Comparison of ENCODE assay signal across 20 cellular contexts in genomic region chr3:128782282-128783146, GRCh38. TPM values are rescaled to one million over a fixed set of nuclear protein-coding genes. Genes with fewer than 3 reads are reported as not detected.
A peak's percentile ranks its signal among the peaks of the same experiment; 100 is the strongest.
DNase-seq lines count a peak whose midpoint lies in the region; ATAC-seq, FAIRE-seq and TF ChIP-seq lines count a peak whose summit lies in the region.
"Had no signal": no experiment of that assay in that cellular context is flagged by ENCODE, and none has a peak within 500 bp of the region (broad histone marks: within the 10 kb centered on the region; RNA-seq: fewer than 3 reads in every experiment).

No MANE protein-coding gene starts in this region.

- H2BK12ac ChIP-seq in neuronal stem cell (ENCODE audit: low read length): no peak overlapping the region

- no peaks in the 10 kb centered on the region for H3K9me3 ChIP-seq in BLaER1 treated with 17β-estradiol and CSF1 and Interleukin-3, amounts not matched to agents 10 nM and 100 nM (replicated peaks in 1 of 11)
- no peaks in the 10 kb centered on the region for H3K9me3 ChIP-seq in CD8-positive, alpha-beta T cell (ENCODE audit: low read length)
- H3K9me3 ChIP-seq in neuronal stem cell (replicated peaks in 1 of 2; ENCODE audit: control insufficient read depth in 2 of 2, insufficient read depth in 1 of 2, low read depth in 1 of 2, low read length in 2 of 2): no peaks in the 10 kb centered on the region
- H3K9me3 ChIP-seq: pancreas, tibial artery had no signal

- no CpG with 5 or more reads among the region's 5 CpGs for WGBS in neuronal stem cell (ENCODE audit: extremely low coverage in 2 of 2, insufficient read length in 2 of 2, insufficient replicate concordance in 1 of 2), 2 donors

- no peak overlapping the region for H2BK120ac ChIP-seq in neuronal stem cell (ENCODE audit: low read depth, low read length)

- no peak overlapping the region for H2BK15ac ChIP-seq in neuronal stem cell (ENCODE audit: low read length)

- peaks cover 97 to 100% (median 99%) of the 10 kb centered on the region in 11 experiments for H4K20me1 ChIP-seq in BLaER1 treated with 17β-estradiol and CSF1 and Interleukin-3, amounts not matched to agents 10 nM and 100 nM

- no peaks in the 10 kb centered on the region for H3K36me3 Mint-ChIP-seq in CD8-positive, alpha-beta T cell

- H3K23ac ChIP-seq in neuronal stem cell (ENCODE audit: low read depth, low read length, poor library complexity): no peak overlapping the region

- H2AFZ ChIP-seq in neuronal stem cell (ENCODE audit: low read length): no peak overlapping the region

- H4K91ac ChIP-seq in neuronal stem cell (ENCODE audit: low read depth, low read length, poor library complexity): no peak overlapping the region

- H4K8ac ChIP-seq in neuronal stem cell (ENCODE audit: low read depth, low read length): peak overlapping the region; percentile 52

- POLR2A ChIA-PET in CD8-positive, alpha-beta T cell (lab: Charles Lee): no interaction called here

- H3K79me1 ChIP-seq in neuronal stem cell (ENCODE audit: low read depth, low read length): peaks cover 6% of the 10 kb centered on the region

- H3K36me3 ChIP-seq in BLaER1 treated with 17β-estradiol and CSF1 and Interleukin-3, amounts not matched to agents 10 nM and 100 nM: peaks cover 0 to 27% (median 12%) of the 10 kb centered on the region in 11 experiments; a peak in 15 of 22 replicates
- H3K36me3 ChIP-seq in CD8-positive, alpha-beta T cell (ENCODE audit: insufficient read depth, low read length): no peaks in the 10 kb centered on the region
- H3K36me3 ChIP-seq in bronchial epithelial cell (ENCODE audit: control insufficient read depth, insufficient read depth, low read length) (peaks cover 1% of the 10 kb centered on the region), neuronal stem cell (replicated peaks in 1 of 2; ENCODE audit: control insufficient read depth in 2 of 2, insufficient read depth in 2 of 2, low read length in 2 of 2) (peaks cover 0 to under 1% of the 10 kb centered on the region in 2 donors)
- H3K36me3 ChIP-seq: pancreas, tibial artery had no signal

- CTCF ChIA-PET in CD8-positive, alpha-beta T cell (lab: Charles Lee): interaction anchor here (1.4 to 3.0 kb wide), 2 partner anchors 12 to 22 kb away, joined by 5 to 28 read pairs; no protein-coding TSS in a partner anchor

- no peak overlapping the region for H3K4me3 Mint-ChIP-seq in CD8-positive, alpha-beta T cell
- H3K4me3 Mint-ChIP-seq: T-helper 2 cell treated with Interferon-gamma antibody and Interleukin-4, amounts not matched to agents 5 μg/mL and 100 μg/mL, for 36 hours had no signal

- H3K9ac ChIP-seq in BLaER1 treated with 17β-estradiol and CSF1 and Interleukin-3, amounts not matched to agents 10 nM and 100 nM: no peak overlapping the region
- peak overlapping the region; percentile 63 for H3K9ac ChIP-seq in neuronal stem cell (ENCODE audit: low read depth, low read length, poor library complexity)

- no peak for TF ChIP-seq CTCF in CD8-positive, alpha-beta T cell (IDR thresholded peaks at IDR 0.05)
- TF ChIP-seq CTCF in bronchial epithelial cell (IDR thresholded peaks at IDR 0.05; ENCODE audit: insufficient read depth, low read length, severe bottlenecking): no peak

- no peaks in the 10 kb centered on the region for H3K27me3 ChIP-seq in BLaER1 treated with 17β-estradiol and CSF1 and Interleukin-3, amounts not matched to agents 10 nM and 100 nM
- H3K27me3 ChIP-seq in CD8-positive, alpha-beta T cell (ENCODE audit: insufficient read depth, low read length): no peaks in the 10 kb centered on the region
- H3K27me3 ChIP-seq in bronchial epithelial cell (ENCODE audit: control insufficient read depth, insufficient read depth, low read length): no peaks in the 10 kb centered on the region
- H3K27me3 ChIP-seq in neuronal stem cell (ENCODE audit: control insufficient read depth in 3 of 3, insufficient read depth in 3 of 3, low read depth in 1 of 3, low read length in 3 of 3): no peaks in the 10 kb centered on the region
- H3K27me3 ChIP-seq: pancreas, tibial artery had no signal

- FAIRE-seq in bronchial epithelial cell (lab: Jason Lieb, UNC): peak; percentile 32
- FAIRE-seq: pancreas had no signal

- H3K4me3 ChIP-seq in BLaER1 treated with 17β-estradiol and CSF1 and Interleukin-3, amounts not matched to agents 10 nM and 100 nM: no peak overlapping the region
- no peak overlapping the region for H3K4me3 ChIP-seq in CD8-positive, alpha-beta T cell (ENCODE audit: low read depth, low read length)
- H3K4me3 ChIP-seq in bronchial epithelial cell (ENCODE audit: low read depth, low read length) (no peak overlapping the region), neuronal stem cell (ENCODE audit: low read length in 2 of 2) (no peak overlapping the region)
- H3K4me3 ChIP-seq: pancreas, skin epidermis, tibial artery had no signal

- no peak for ATAC-seq in CD8-positive, alpha-beta T cell
- ATAC-seq in GM21526 (IDR thresholded peaks at IDR 0.05; ENCODE audit: low FRiP score, unreplicated experiment): no peak
- ATAC-seq in GM21360 (IDR thresholded peaks at IDR 0.05; ENCODE audit: unreplicated experiment): no peak
- ATAC-seq: left cardiac atrium, pancreas had no signal

- no peak overlapping the region for H3K4ac ChIP-seq in neuronal stem cell (ENCODE audit: low read length)

- no peak overlapping the region for H3K14ac ChIP-seq in neuronal stem cell (ENCODE audit: low read length)

- peak overlapping the region; percentile 55 for H3K27ac Mint-ChIP-seq in CD8-positive, alpha-beta T cell
- H3K27ac Mint-ChIP-seq: T-helper 2 cell treated with Interferon-gamma antibody and Interleukin-4, amounts not matched to agents 5 μg/mL and 100 μg/mL, for 36 hours had no signal

- H3K4me1 Mint-ChIP-seq in CD8-positive, alpha-beta T cell (ENCODE audit: low read depth): peaks cover 84% of the 10 kb centered on the region

- H3K18ac ChIP-seq in neuronal stem cell (ENCODE audit: low read length): no peak overlapping the region

- intact Hi-C loops in CD8-positive, alpha-beta T cell (cut with DNase I, micrococcal nuclease): no loop called here

- no peak overlapping the region for H3K27ac ChIP-seq in BLaER1 treated with 17β-estradiol and CSF1 and Interleukin-3, amounts not matched to agents 10 nM and 100 nM
- no peak overlapping the region for H3K27ac ChIP-seq in CD8-positive, alpha-beta T cell (ENCODE audit: low read depth, low read length)
- no peak overlapping the region for H3K27ac ChIP-seq in neuronal stem cell (replicated peaks; ENCODE audit: low read length)
- H3K27ac ChIP-seq: HL-60, pancreas, skin epidermis had no signal

- H3K4me1 ChIP-seq in BLaER1 treated with 17β-estradiol and CSF1 and Interleukin-3, amounts not matched to agents 10 nM and 100 nM: peaks cover 43 to 95% (median 65%) of the 10 kb centered on the region in 10 experiments
- H3K4me1 ChIP-seq in CD8-positive, alpha-beta T cell (ENCODE audit: insufficient read depth, low read length): peaks cover 44% of the 10 kb centered on the region
- no peaks in the 10 kb centered on the region for H3K4me1 ChIP-seq in neuronal stem cell (ENCODE audit: control insufficient read depth in 2 of 2, insufficient read depth in 1 of 2, low read depth in 1 of 2, low read length in 2 of 2)

- no peak for DNase-seq in CD8-positive, alpha-beta T cell
- no peak for DNase-seq in bronchial epithelial cell (ENCODE audit: low read depth)
- DNase-seq in neuronal stem cell (ENCODE audit: low spot score): no peak
- no peak for DNase-seq in HPDE6-E6E7 (ENCODE audit: extremely low spot score)
- DNase-seq: amniotic stem cell, DND-41, foreskin fibroblast, KG1, left cardiac atrium, NCI-H2081, NCI-H524, pancreas, SIG-M5, tibial artery had no signal

- peak overlapping the region in 9 of 11 experiments; percentile 2 to 56 (median 13); a peak in 9 of 22 replicates for H3K4me2 ChIP-seq in BLaER1 treated with 17β-estradiol and CSF1 and Interleukin-3, amounts not matched to agents 10 nM and 100 nM
- H3K4me2 ChIP-seq in neuronal stem cell (ENCODE audit: insufficient read depth, low read length, poor library complexity, severe bottlenecking): no peak overlapping the region

- no peak overlapping the region for H2AK5ac ChIP-seq in neuronal stem cell (ENCODE audit: low read depth, low read length)

- no peak overlapping the region for H2BK5ac ChIP-seq in neuronal stem cell (ENCODE audit: low read length)

- no peaks in the 10 kb centered on the region for H3K9me3 Mint-ChIP-seq in CD8-positive, alpha-beta T cell
- H3K9me3 Mint-ChIP-seq: T-helper 2 cell treated with Interferon-gamma antibody and Interleukin-4, amounts not matched to agents 5 μg/mL and 100 μg/mL, for 36 hours had no signal

- no peaks in the 10 kb centered on the region for H3K27me3 Mint-ChIP-seq in CD8-positive, alpha-beta T cell (ENCODE audit: low read depth)

RNA-seq across cellular contexts. Expression of gene RAB7A, which starts 56.5 kb away (rescaled TPM):
- 100 to 1,000 TPM; 130 to 134 TPM for total RNA-seq in CD8-positive, alpha-beta T cell
- 43.7 and 80.0 TPM in 2 replicates for total RNA-seq in bronchial epithelial cell
- 139 TPM for polyA plus RNA-seq in neuronal stem cell (2013, experiment 1 of 2)
- 133 TPM for polyA plus RNA-seq in neuronal stem cell (2013, experiment 2 of 2)
